Comparison of ENCODE assay signal across 9 cellular contexts in genomic region chr14:35401422-35401729, GRCh38. TPM values are rescaled to one million over a fixed set of nuclear protein-coding genes. Genes with fewer than 3 reads are reported as not detected.
DNase-seq lines count a peak whose midpoint lies in the region; ATAC-seq, FAIRE-seq and TF ChIP-seq lines count a peak whose summit lies in the region.
"Had no signal": no experiment of that assay in that cellular context is flagged by ENCODE, and none has a peak within 500 bp of the region (broad histone marks: within the 10 kb centered on the region; RNA-seq: fewer than 3 reads in every experiment).

No MANE protein-coding gene starts in this region.

- CTCF ChIA-PET in RWPE1 (lab: Yijun Ruan, JAX): interaction anchor here (0.6 kb wide), 1 partner anchor 821 kb away, joined by 3 read pairs; no protein-coding TSS in a partner anchor

- peaks cover 0 to 3% (median 0%) of the 10 kb centered on the region in 7 donors for H3K9me3 Mint-ChIP-seq in CD4-positive, CD25-positive, alpha-beta regulatory T cell

- H3K27ac Mint-ChIP-seq in CD4-positive, CD25-positive, alpha-beta regulatory T cell: peak overlapping the region; percentile 93 to 98 (median 98)

- H3K27me3 Mint-ChIP-seq in CD4-positive, CD25-positive, alpha-beta regulatory T cell: peaks cover 10% of the 10 kb centered on the region

- H3K27me3 ChIP-seq in CD4-positive, CD25-positive, alpha-beta regulatory T cell (ENCODE audit: control insufficient read depth, insufficient read depth, low read length): no peaks in the 10 kb centered on the region
- H3K27me3 ChIP-seq in pancreas: no peaks in the 10 kb centered on the region

- 27 to 35% methylated on average over 5 of the region's 5 CpGs for WGBS in pancreas, 2 donors

- peak overlapping the region; percentile 95 for H3K4me3 ChIP-seq in CD4-positive, CD25-positive, alpha-beta regulatory T cell (ENCODE audit: low read depth, low read length)
- H3K4me3 ChIP-seq in pancreas: peak overlapping the region; percentile 40 to 92 (median 86)

- peaks cover 22 to 74% (median 54%) of the 10 kb centered on the region in 4 donors for H3K4me1 Mint-ChIP-seq in CD4-positive, CD25-positive, alpha-beta regulatory T cell

- H3K4me1 ChIP-seq in CD4-positive, CD25-positive, alpha-beta regulatory T cell (ENCODE audit: control insufficient read depth, insufficient read depth, low read length, poor library complexity, severe bottlenecking): peaks cover 51% of the 10 kb centered on the region
- peaks cover 8 to 28% (median 14%) of the 10 kb centered on the region in 3 donors for H3K4me1 ChIP-seq in pancreas

- peaks cover 36% of the 10 kb centered on the region for H3K36me3 Mint-ChIP-seq in CD4-positive, CD25-positive, alpha-beta regulatory T cell

- no peak for FAIRE-seq in pancreas (lab: Jason Lieb, UNC)
- no peak for FAIRE-seq in RCC 7860 (lab: Jason Lieb, UNC)

- no peaks in the 10 kb centered on the region for H3K9me3 ChIP-seq in CD4-positive, CD25-positive, alpha-beta regulatory T cell (ENCODE audit: control insufficient read depth in 2 of 2, low read length in 2 of 2)
- H3K9me3 ChIP-seq in pancreas: no peaks in the 10 kb centered on the region

- peak overlapping the region; percentile 100 for H3K27ac ChIP-seq in CD4-positive, CD25-positive, alpha-beta regulatory T cell (ENCODE audit: insufficient read depth, low read length, poor library complexity, severe bottlenecking)
- peak overlapping the region; percentile 67 for H3K27ac ChIP-seq in RWPE1
- H3K27ac ChIP-seq in epithelial cell of prostate: peak overlapping the region; percentile 98
- peak overlapping the region in 2 of 4 donors; percentile 98 to 99 for H3K27ac ChIP-seq in pancreas

- POLR2A ChIA-PET in RWPE1 (lab: Yijun Ruan, JAX; ENCODE audit: low non-redundant PET): no interaction called here

- peak overlapping the region; percentile 93 to 98 (median 96) for H3K4me3 Mint-ChIP-seq in CD4-positive, CD25-positive, alpha-beta regulatory T cell

- peaks cover 38% of the 10 kb centered on the region for H3K36me3 ChIP-seq in CD4-positive, CD25-positive, alpha-beta regulatory T cell (ENCODE audit: control insufficient read depth, insufficient read depth, low read length)
- peaks cover 0 to 41% (median 30%) of the 10 kb centered on the region in 3 donors for H3K36me3 ChIP-seq in pancreas

- no peak for ATAC-seq in CD4-positive, CD25-positive, alpha-beta regulatory T cell (ENCODE audit: low read depth in 2 of 2)
- ATAC-seq in pancreas: no peak
- ATAC-seq in HG02870 (IDR thresholded peaks at IDR 0.05; ENCODE audit: unreplicated experiment): no peak

- intact Hi-C loops in pancreas (cut with DNase I): loop anchor here in 1 of 3 donors (10.0 kb wide), 1 partner anchor 57 kb away; no protein-coding TSS in a partner anchor

- no peak for TF ChIP-seq CTCF in RWPE1 (conservative IDR thresholded peaks at IDR 0.05; ENCODE audit: low read depth)
- TF ChIP-seq CTCF in pancreas (IDR thresholded peaks at IDR 0.05): no peak

- peak in 1 of 3 donors; percentile 15 for DNase-seq in CD4-positive, CD25-positive, alpha-beta regulatory T cell
- no peak for DNase-seq in RWPE1 (ENCODE audit: low spot score)
- DNase-seq in epithelial cell of prostate (ENCODE audit: low read depth, low spot score): no peak
- no peak for DNase-seq in pancreas
- DNase-seq in kidney glomerular epithelial cell (lab: John Stamatoyannopoulos, UW): no peak
- DNase-seq in RCC 7860 (ENCODE audit: low spot score): no peak
- DNase-seq in stimulated activated CD4-positive, alpha-beta T cell treated with anti-CD3 and anti-CD28 coated beads, Interleukin-4, amount 100 ng/mL, for 24 hours: no peak
- DNase-seq: NCI-H1105 treated with DMSO at 0.1 percent for 48 hours had no signal

RNA-seq across cellular contexts. Expression of gene NFKBIA, which starts 3.2 kb away (rescaled TPM):
- total RNA-seq in CD4-positive, CD25-positive, alpha-beta regulatory T cell: 1,380 TPM
- polyA plus RNA-seq in CD4-positive, CD25-positive, alpha-beta regulatory T cell: 100 to 1,000 TPM; 210 to 290 (median 243) TPM
- total RNA-seq in pancreas: 100 to 1,000 TPM in 1 of 6 donors, 10 to 100 TPM in 5; 48.2 to 124 (median 60.1) TPM
- polyA plus RNA-seq in pancreas: 100 to 1,000 TPM in 1 of 2 donors, 10 to 100 TPM in 1; 96.9 to 101 TPM

Comparison
In these comparisons a context has a peak if more than half of its experiments do, and no peak if none do; other contexts are left out.
1. RNA of gene NFKBIA, which starts 3.2 kb away (total RNA-seq): 1,380 TPM in CD4-positive, CD25-positive, alpha-beta regulatory T cell (single experiment); 48.2 to 124 TPM in pancreas; every median in the first group is over 10 times any median in the second.